Comparison of ENCODE assay signal across 20 cellular contexts in genomic region chr10:63142136-63142535, GRCh38. TPM values are rescaled to one million over a fixed set of nuclear protein-coding genes. Genes with fewer than 3 reads are reported as not detected.
DNase-seq lines count a peak whose midpoint lies in the region; ATAC-seq and TF ChIP-seq lines count a peak whose summit lies in the region.
"Had no signal": no experiment of that assay in that cellular context is flagged by ENCODE, and none has a peak within 500 bp of the region (broad histone marks: within the 10 kb centered on the region; RNA-seq: fewer than 3 reads in every experiment).

No MANE protein-coding gene starts in this region.

- peak overlapping the region; percentile 26 for H3K4me2 ChIP-seq in Loucy (ENCODE audit: low read depth, low read length, poor library complexity, severe bottlenecking)
- H3K4me2 ChIP-seq: A549, GM23338 had no signal

- peaks cover 25% of the 10 kb centered on the region for H3K36me3 Mint-ChIP-seq in activated naive CD8-positive, alpha-beta T cell treated with anti-CD3 and anti-CD28 coated beads, Interleukin-2, amount 50 U/mL, for 24 hours (ENCODE audit: low read depth)
- peaks cover 41% of the 10 kb centered on the region for H3K36me3 Mint-ChIP-seq in activated naive CD8-positive, alpha-beta T cell treated with anti-CD3 and anti-CD28 coated beads for 36 hours
- peaks cover 51% of the 10 kb centered on the region for H3K36me3 Mint-ChIP-seq in nephron progenitor cell (ENCODE audit: low read depth)

- no peak overlapping the region for H2AFZ ChIP-seq in Loucy (ENCODE audit: low read length)
- H2AFZ ChIP-seq: GM23338 had no signal

- H3K9me3 Mint-ChIP-seq in activated naive CD8-positive, alpha-beta T cell treated with anti-CD3 and anti-CD28 coated beads, Interleukin-2, amount 50 U/mL, for 24 hours = no peaks in the 10 kb centered on the region
- H3K9me3 Mint-ChIP-seq in activated naive CD8-positive, alpha-beta T cell treated with anti-CD3 and anti-CD28 coated beads for 36 hours = peaks cover 1% of the 10 kb centered on the region
- no peaks in the 10 kb centered on the region for H3K9me3 Mint-ChIP-seq in nephron progenitor cell
- H3K9me3 Mint-ChIP-seq: CD8-positive, alpha-beta T cell; GM23338 had no signal

- TF ChIP-seq CTCF in Loucy (conservative IDR thresholded peaks at IDR 0.05; ENCODE audit: low read length) (no peak), nephron progenitor cell (IDR thresholded peaks at IDR 0.05) (no peak), lower lobe of right lung (IDR thresholded peaks at IDR 0.05) (no peak)

- peaks cover 37% of the 10 kb centered on the region for H4K20me1 ChIP-seq in Loucy (ENCODE audit: insufficient read depth, low read length, poor library complexity, severe bottlenecking)

- no peaks in the 10 kb centered on the region for H3K9me3 ChIP-seq in Loucy (ENCODE audit: insufficient read depth, low read depth, low read length)
- no peaks in the 10 kb centered on the region for H3K9me3 ChIP-seq in lower lobe of right lung
- H3K9me3 ChIP-seq: A549 had no signal

- no peak for ATAC-seq in activated naive CD8-positive, alpha-beta T cell treated with anti-CD3 and anti-CD28 coated beads, Interleukin-2, amount 50 U/mL, for 24 hours
- no peak for ATAC-seq in lower lobe of right lung
- ATAC-seq: A549; CD8-positive, alpha-beta T cell; GM12878; GM23338 had no signal

- H3K36me3 ChIP-seq in Loucy (ENCODE audit: insufficient read depth, low read length) (peaks cover 4% of the 10 kb centered on the region; the same call in 1 of the 2 replicates), lower lobe of right lung (peaks cover 17% of the 10 kb centered on the region)

- H3K4me3 ChIP-seq in Loucy (ENCODE audit: low read length, poor library complexity, severe bottlenecking) (no peak overlapping the region), lower lobe of right lung (no peak overlapping the region)
- H3K4me3 ChIP-seq: A549, GM12878, GM23338 had no signal

- no peak for DNase-seq in activated naive CD8-positive, alpha-beta T cell treated with anti-CD3 and anti-CD28 coated beads, Interleukin-2, amount 50 U/mL, for 24 hours
- no peak for DNase-seq in activated naive CD8-positive, alpha-beta T cell treated with anti-CD3 and anti-CD28 coated beads for 36 hours
- DNase-seq in nephron progenitor cell (no peak), lower lobe of right lung (no peak), D341Med (ENCODE audit: low spot score) (no peak)
- no peak for DNase-seq in stimulated activated CD4-positive, alpha-beta T cell treated with anti-CD3 and anti-CD28 coated beads, Interleukin-4, amount 100 ng/mL, for 4 hours
- DNase-seq: AML-193; Calu3; CD8-positive, alpha-beta T cell; DMS 273 treated with DMSO at 0.1 percent for 48 hours; DMS53; DND-41; EL; HCEC 1CT had no signal

- intact Hi-C loops in lower lobe of right lung (cut with DNase I) = no loop called here

- H3K4me1 ChIP-seq in Loucy (ENCODE audit: insufficient read depth, low read length, poor library complexity, severe bottlenecking) = peaks cover 20% of the 10 kb centered on the region
- H3K4me1 ChIP-seq in lower lobe of right lung = peaks cover 36% of the 10 kb centered on the region
- H3K4me1 ChIP-seq: A549 had no signal

- H3K79me2 ChIP-seq in Loucy (ENCODE audit: insufficient read depth, low read length) = peaks cover 95% of the 10 kb centered on the region

- H3K27me3 ChIP-seq in Loucy (ENCODE audit: insufficient read depth, low read length, poor library complexity, severe bottlenecking) = no peaks in the 10 kb centered on the region
- no peaks in the 10 kb centered on the region for H3K27me3 ChIP-seq in lower lobe of right lung (ENCODE audit: low read depth)

- no peaks in the 10 kb centered on the region for H3F3A ChIP-seq in Loucy (ENCODE audit: low read depth)

- peaks cover 48% of the 10 kb centered on the region for H3K4me1 Mint-ChIP-seq in activated naive CD8-positive, alpha-beta T cell treated with anti-CD3 and anti-CD28 coated beads, Interleukin-2, amount 50 U/mL, for 24 hours
- H3K4me1 Mint-ChIP-seq in activated naive CD8-positive, alpha-beta T cell treated with anti-CD3 and anti-CD28 coated beads for 36 hours = peaks cover 42% of the 10 kb centered on the region
- H3K4me1 Mint-ChIP-seq in nephron progenitor cell = peaks cover 6% of the 10 kb centered on the region

- H3K9me2 ChIP-seq in Loucy (replicated peaks; ENCODE audit: low read depth, low read length) = no peaks in the 10 kb centered on the region

- H3K27ac Mint-ChIP-seq in activated naive CD8-positive, alpha-beta T cell treated with anti-CD3 and anti-CD28 coated beads, Interleukin-2, amount 50 U/mL, for 24 hours = peak overlapping the region; percentile 41
- no peak overlapping the region for H3K27ac Mint-ChIP-seq in activated naive CD8-positive, alpha-beta T cell treated with anti-CD3 and anti-CD28 coated beads for 36 hours
- H3K27ac Mint-ChIP-seq in nephron progenitor cell = peak overlapping the region; percentile 39
- H3K27ac Mint-ChIP-seq: CD8-positive, alpha-beta T cell; GM23338 had no signal

- no peak overlapping the region for H3K9ac ChIP-seq in Loucy (ENCODE audit: low read depth, low read length, poor library complexity, severe bottlenecking)

- no peaks in the 10 kb centered on the region for H3K27me3 Mint-ChIP-seq in activated naive CD8-positive, alpha-beta T cell treated with anti-CD3 and anti-CD28 coated beads, Interleukin-2, amount 50 U/mL, for 24 hours
- no peaks in the 10 kb centered on the region for H3K27me3 Mint-ChIP-seq in activated naive CD8-positive, alpha-beta T cell treated with anti-CD3 and anti-CD28 coated beads for 36 hours
- H3K27me3 Mint-ChIP-seq in nephron progenitor cell (ENCODE audit: low read depth, poor library complexity) = no peaks in the 10 kb centered on the region

- no peak overlapping the region for H3K27ac ChIP-seq in lower lobe of right lung
- H3K27ac ChIP-seq: 22Rv1, A549, C4-2B had no signal

- no peak overlapping the region for H3K4me3 Mint-ChIP-seq in activated naive CD8-positive, alpha-beta T cell treated with anti-CD3 and anti-CD28 coated beads, Interleukin-2, amount 50 U/mL, for 24 hours
- no peak overlapping the region for H3K4me3 Mint-ChIP-seq in activated naive CD8-positive, alpha-beta T cell treated with anti-CD3 and anti-CD28 coated beads for 36 hours
- no peak overlapping the region for H3K4me3 Mint-ChIP-seq in nephron progenitor cell
- H3K4me3 Mint-ChIP-seq: CD8-positive, alpha-beta T cell; GM23338 had no signal

RNA-seq across cellular contexts. Expression of gene NRBF2, which starts 9.0 kb away (rescaled TPM):
- total RNA-seq in activated naive CD8-positive, alpha-beta T cell treated with anti-CD3 and anti-CD28 coated beads for 36 hours = 10 to 100 TPM; 27.6 to 27.8 TPM
- total RNA-seq in lower lobe of right lung = 24.3 TPM
